ENCODE assay signal across 18 cellular contexts in the genomic region with DNA sequence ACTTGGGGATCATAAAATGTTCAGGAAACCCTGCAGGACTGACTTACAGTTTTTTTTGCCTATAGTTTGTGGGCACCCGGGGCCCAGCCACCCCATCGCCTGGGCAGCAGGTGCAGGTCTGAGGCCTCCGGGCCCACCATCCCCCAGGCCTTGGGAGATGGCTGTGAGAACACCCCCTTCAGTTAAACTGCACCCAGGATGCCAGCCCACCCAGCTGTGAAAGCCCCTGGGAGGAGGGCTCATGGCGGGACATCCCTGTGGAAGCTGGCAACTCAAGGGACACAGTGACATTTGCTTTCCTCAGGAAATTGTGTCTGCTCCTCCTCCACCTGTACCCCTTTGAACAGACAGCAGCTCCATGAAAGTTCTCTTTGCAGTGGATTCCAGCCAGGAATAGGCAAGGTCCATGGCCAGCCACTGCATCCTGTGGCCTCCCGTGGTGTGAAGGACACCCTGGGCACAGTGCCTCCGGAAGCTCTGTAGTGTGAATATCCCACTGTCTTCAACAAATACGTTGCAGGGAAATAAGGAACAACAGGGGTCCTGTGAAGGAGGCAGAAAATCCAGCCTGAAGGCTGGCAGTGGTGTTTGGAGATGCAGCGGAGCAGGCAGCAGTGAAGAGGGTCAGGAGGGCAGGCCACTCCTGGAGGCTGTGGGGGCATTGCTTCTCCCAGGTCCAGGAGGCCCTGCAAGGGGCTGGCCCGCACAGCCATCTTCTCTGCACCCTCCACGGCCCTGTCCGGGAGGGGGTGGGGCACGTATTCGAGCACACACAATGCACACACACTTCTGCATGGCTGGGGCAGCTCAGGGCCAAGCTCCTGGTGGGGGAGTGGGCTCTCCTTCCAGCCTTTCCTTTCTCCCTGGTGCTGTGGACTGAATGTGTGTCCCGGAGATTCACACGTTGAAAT. TPM values are rescaled to one million over a fixed set of nuclear protein-coding genes. Genes with fewer than 3 reads are reported as not detected.
DNase-seq lines count a peak whose midpoint lies in the region.
"Had no signal": no experiment of that assay in that cellular context is flagged by ENCODE, and none has a peak within 500 bp of the region (broad histone marks: within the 10 kb centered on the region; RNA-seq: fewer than 3 reads in every experiment).

No MANE protein-coding gene starts in this region.

- peak overlapping the region; percentile 42 for H2AFZ ChIP-seq in neuron (ENCODE audit: low read depth, low read length)

- DNase-seq in H7 (peak; percentile 47), NCI-H1092 (lab: John Stamatoyannopoulos, UW) (peak; percentile 40), ecto neural progenitor cell (ENCODE audit: low spot score) (peak; percentile 32), DMS114 treated with DMSO at 0.1 percent for 48 hours (lab: John Stamatoyannopoulos, UW; ENCODE audit: unreplicated experiment) (no peak), NCI-H2081 (lab: John Stamatoyannopoulos, UW) (no peak)
- no peak for DNase-seq in stimulated activated CD4-positive, alpha-beta T cell treated with anti-CD3 and anti-CD28 coated beads, Interleukin-2, amount 100 ng/mL, for 48 hours
- DNase-seq: activated gamma-delta T cell; amygdala; Calu3; GF-D8; Kasumi-1; NCI-H226; SHP77 treated with DMSO at 0.1 percent for 48 hours; stimulated activated naive CD4-positive, alpha-beta T cell; T-helper 17 cell; transverse colon had no signal

- peaks cover 19% of the 10 kb centered on the region for H3K4me1 ChIP-seq in neuron (ENCODE audit: insufficient read depth, low read length)
- H3K4me1 ChIP-seq: left lung, transverse colon had no signal

- H3K4me3 ChIP-seq in H7 (ENCODE audit: insufficient read depth, low read depth, low read length) (no peak overlapping the region), neuron (ENCODE audit: low read length) (no peak overlapping the region)
- H3K4me3 ChIP-seq: left lung, transverse colon had no signal

- H3K27me3 ChIP-seq in H7 (ENCODE audit: control insufficient read depth, insufficient read depth, low read length) (peaks cover 4% of the 10 kb centered on the region; the same call in 1 of the 2 replicates), neuron (ENCODE audit: insufficient read depth, low read length) (no peaks in the 10 kb centered on the region)

- H3K36me3 ChIP-seq in H7 (replicated peaks; ENCODE audit: control insufficient read depth, insufficient read depth, low read length), result no peaks in the 10 kb centered on the region
- H3K36me3 ChIP-seq in neuron (ENCODE audit: insufficient read depth, low read length), result no peaks in the 10 kb centered on the region
- H3K36me3 ChIP-seq: left lung, transverse colon had no signal

- H3K9me3 ChIP-seq in neuron (ENCODE audit: low read length), result peaks cover 5% of the 10 kb centered on the region
- H3K9me3 ChIP-seq: left lung, transverse colon had no signal

RNA-seq across cellular contexts. Expression of a gene that starts 2.1 kb away (rescaled TPM):
- 18.9 and 25.2 TPM in 2 replicates for total RNA-seq in H7 (2014; rRNA removed; shearing (Covaris generic))

RNA-seq across cellular contexts. Expression of a gene that starts 40.2 kb away (rescaled TPM):
- 21.2 and 23.3 TPM in 2 replicates for total RNA-seq in H7 (2014; rRNA removed; shearing (Covaris generic))

RNA-seq across cellular contexts. Expression of a gene that starts 56.1 kb away (rescaled TPM):
- total RNA-seq in H7 (2014; rRNA removed; shearing (Covaris generic)), result 1.7 TPM in 2 replicates

Comparison
In these comparisons a context has a peak if more than half of its experiments do, and no peak if none do; other contexts are left out.
1. DNase-seq: peak in H7 (single experiment), NCI-H1092 (single experiment) and ecto neural progenitor cell (single experiment); none in stimulated activated CD4-positive, alpha-beta T cell treated with anti-CD3 and anti-CD28 coated beads, Interleukin-2, amount 100 ng/mL, for 48 hours (0 of 2), DMS114 treated with DMSO at 0.1 percent for 48 hours (single experiment) and NCI-H2081 (0 of 2).